In genomic region chr18:45248240-45248903, GRCh38 we compare ENCODE assay signal across 12 cellular contexts.
A peak's percentile ranks its signal among the peaks of the same experiment; 100 is the strongest.
DNase-seq lines count a peak whose midpoint lies in the region; ATAC-seq and TF ChIP-seq lines count a peak whose summit lies in the region.
"Had no signal": no experiment of that assay in that cellular context is flagged by ENCODE, and none has a peak within 500 bp of the region (broad histone marks: within the 10 kb centered on the region; RNA-seq: fewer than 3 reads in every experiment).

No MANE protein-coding gene starts in this region.

- DNase-seq in AG20443 (ENCODE audit: low spot score) (peak; percentile 75), adrenal gland (peak in 4 of 7 donors; percentile 9 to 42 (median 21)), heart right ventricle (peak in 1 of 2 donors; percentile 62), prostate gland (ENCODE audit: low spot score) (peak; percentile 51), C1 segment of cervical spinal cord (lab: John Stamatoyannopoulos, UW) (no peak), NCI-H1092 treated with DMSO at 0.1 percent for 48 hours (lab: John Stamatoyannopoulos, UW) (no peak), foreskin melanocyte (no peak)
- DNase-seq in central memory CD4-positive, alpha-beta T cell = no peak
- DNase-seq: activated CD4-positive, alpha-beta T cell treated with anti-CD3 and anti-CD28 coated beads for 36 hours; activated naive CD8-positive, alpha-beta T cell treated with anti-CD3 and anti-CD28 coated beads, Interleukin-2, amount 50 U/mL, for 24 hours; NCI-H1436 had no signal

- H3K36me3 ChIP-seq in adrenal gland (replicated peaks in 1 of 2) = no peaks in the 10 kb centered on the region
- no peaks in the 10 kb centered on the region for H3K36me3 ChIP-seq in heart right ventricle
- H3K36me3 ChIP-seq in prostate gland = no peaks in the 10 kb centered on the region

- TF ChIP-seq CTCF in adrenal gland (IDR thresholded peaks at IDR 0.05) = no peak
- no peak for TF ChIP-seq CTCF in heart right ventricle (IDR thresholded peaks at IDR 0.05)
- no peak for TF ChIP-seq CTCF in prostate gland (IDR thresholded peaks at IDR 0.05)

- no peaks in the 10 kb centered on the region for H3K27me3 ChIP-seq in adrenal gland
- no peaks in the 10 kb centered on the region for H3K27me3 ChIP-seq in heart right ventricle
- H3K27me3 ChIP-seq in prostate gland (replicated peaks; ENCODE audit: insufficient read depth) = no peaks in the 10 kb centered on the region

- ATAC-seq in heart right ventricle = peak; percentile 59 to 93 (median 85)
- ATAC-seq: activated CD4-positive, alpha-beta T cell treated with anti-CD3 and anti-CD28 coated beads for 36 hours; activated naive CD8-positive, alpha-beta T cell treated with anti-CD3 and anti-CD28 coated beads, Interleukin-2, amount 50 U/mL, for 24 hours; Panc1 had no signal

- TF ChIP-seq POLR2A in adrenal gland (IDR thresholded peaks at IDR 0.05) (no peak), prostate gland (IDR thresholded peaks at IDR 0.05) (no peak)

- 44 to 56% (median 52%) methylated on average over 6 of the region's 6 CpGs for whole genome bisulfite sequencing in adrenal gland, 4 donors
- WGBS in heart right ventricle, 2 donors = 39 to 41% methylated on average over 6 of the region's 6 CpGs
- 39% methylated on average over 6 of the region's 6 CpGs for WGBS in prostate gland

- H3K4me3 ChIP-seq in adrenal gland (no peak overlapping the region), heart right ventricle (no peak overlapping the region), prostate gland (no peak overlapping the region)

- intact Hi-C loops in adrenal gland (cut with DNase I) (no loop called here), heart right ventricle (cut with DNase I) (loop anchor here in 2 of 10 donors (2.0 to 10.0 kb wide), 2 partner anchors 72 to 266 kb away; no protein-coding TSS in a partner anchor), prostate gland (cut with DNase I) (loop anchor here (2.0 to 5.0 kb wide), 2 partner anchors 74 to 570 kb away; no protein-coding TSS in a partner anchor)

- H3K9me3 ChIP-seq in adrenal gland (replicated peaks in 1 of 3) (no peaks in the 10 kb centered on the region), heart right ventricle (no peaks in the 10 kb centered on the region), prostate gland (no peaks in the 10 kb centered on the region)

- H3K4me1 ChIP-seq in adrenal gland (replicated peaks in 1 of 2) (peaks cover 0 to 20% of the 10 kb centered on the region in 2 donors), heart right ventricle (peaks cover 7 to 56% (median 44%) of the 10 kb centered on the region in 9 donors), prostate gland (replicated peaks) (no peaks in the 10 kb centered on the region)

- peak overlapping the region in 2 of 5 donors; percentile 68 to 89 for H3K27ac ChIP-seq in adrenal gland
- H3K27ac ChIP-seq in heart right ventricle = peak overlapping the region; percentile 19 to 89 (median 76)
- peak overlapping the region; percentile 14 to 36 for H3K27ac ChIP-seq in prostate gland

Comparison
In these comparisons a context has a peak if more than half of its experiments do, and no peak if none do; other contexts are left out.
1. DNase-seq: peak in AG20443 (single experiment), adrenal gland (4 of 7) and prostate gland (single experiment); none in C1 segment of cervical spinal cord (0 of 14), NCI-H1092 treated with DMSO at 0.1 percent for 48 hours (single experiment), foreskin melanocyte (single experiment) and central memory CD4-positive, alpha-beta T cell (single experiment).